In the genomic region with DNA sequence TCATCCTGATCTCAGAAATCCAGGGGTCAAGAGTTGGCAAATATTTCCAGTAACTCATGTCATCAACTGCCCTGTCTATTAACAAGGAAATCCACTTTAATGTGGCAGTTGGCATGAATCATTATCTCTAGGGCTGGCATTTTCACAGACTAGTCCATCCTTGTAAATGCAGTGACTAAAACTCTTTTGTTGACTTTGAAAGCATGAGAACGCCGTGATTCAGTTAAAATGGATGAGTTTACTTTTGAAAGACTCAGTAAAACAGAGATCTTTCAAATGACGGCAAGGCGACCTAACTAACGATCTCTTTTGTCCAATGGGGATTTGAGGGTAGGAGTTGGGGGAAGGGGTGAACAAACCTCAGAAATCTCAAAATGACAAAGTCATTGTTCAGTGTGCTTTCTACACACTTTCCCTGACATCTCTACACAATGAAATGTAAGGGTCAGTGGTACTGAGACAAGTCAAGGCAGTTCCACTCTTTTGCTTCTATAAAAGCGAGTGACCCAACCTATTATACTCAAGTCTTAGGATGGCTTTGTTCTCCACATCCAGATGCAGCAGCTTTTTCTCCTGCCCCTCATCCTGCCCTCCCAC, we compare ENCODE assay signal across 10 cellular contexts.
DNase-seq lines count a peak whose midpoint lies in the region; ATAC-seq and TF ChIP-seq lines count a peak whose summit lies in the region.
"Had no signal": no experiment of that assay in that cellular context is flagged by ENCODE, and none has a peak within 500 bp of the region (broad histone marks: within the 10 kb centered on the region; RNA-seq: fewer than 3 reads in every experiment).

No MANE protein-coding gene starts in this region.

- in situ Hi-C loops in astrocyte of the spinal cord (cut with HindIII; ENCODE audit: low sequenced_read_pairs) = no loop called here
- in situ Hi-C loops in GM13977 (cut with MboI; ENCODE audit: low pct_unique_long_range_greater_than_20kb, low sequenced_read_pairs, unreplicated experiment) = no loop called here
- in situ Hi-C loops in gastrocnemius medialis (cut with MboI; ENCODE audit: low sequenced_read_pairs in 4 of 4) = no loop called here

- ATAC-seq in gastrocnemius medialis (no peak), GM18517 (IDR thresholded peaks at IDR 0.05; ENCODE audit: unreplicated experiment) (no peak)
- ATAC-seq: K562 had no signal

- H3K18ac ChIP-seq in mesenchymal stem cell (ENCODE audit: low read depth in 1 of 2, low read length in 2 of 2) = no peak overlapping the region

- no peak overlapping the region for H2AFZ ChIP-seq in mesenchymal stem cell (ENCODE audit: low read depth, low read length)

- H3K9me3 ChIP-seq in HUES64 (ENCODE audit: insufficient read depth, low read depth, low read length) (peaks cover 19% of the 10 kb centered on the region; the same call in 1 of the 2 replicates), mesenchymal stem cell (ENCODE audit: control insufficient read depth, low read length) (peaks cover 9% of the 10 kb centered on the region), gastrocnemius medialis (no peaks in the 10 kb centered on the region)

- H3K4me3 ChIP-seq in HUES64 (ENCODE audit: low read length) (no peak overlapping the region), astrocyte of the spinal cord (ENCODE audit: low read depth, low read length) (no peak overlapping the region), mesenchymal stem cell (ENCODE audit: insufficient read depth in 1 of 2, low read depth in 1 of 2, low read length in 2 of 2) (no peak overlapping the region), gastrocnemius medialis (no peak overlapping the region)
- H3K4me3 ChIP-seq: K562 had no signal

- no peaks in the 10 kb centered on the region; the same call in 1 of the 2 replicates for H3K36me3 ChIP-seq in HUES64 (ENCODE audit: insufficient read depth, low read length)
- peaks cover 16 to 20% of the 10 kb centered on the region in 2 experiments for H3K36me3 ChIP-seq in mesenchymal stem cell (ENCODE audit: control insufficient read depth in 1 of 2, insufficient read depth in 2 of 2, low read depth in 1 of 2, low read length in 2 of 2)
- no peaks in the 10 kb centered on the region for H3K36me3 ChIP-seq in gastrocnemius medialis

- H3K79me1 ChIP-seq in mesenchymal stem cell (replicated peaks; ENCODE audit: low read length, poor library complexity, severe bottlenecking) = peaks cover 15% of the 10 kb centered on the region

- DNase-seq in EH (ENCODE audit: low read depth) = peak; percentile 95
- DNase-seq in astrocyte of the spinal cord (ENCODE audit: low read depth, low spot score) = peak; percentile 84
- peak; percentile 72 for DNase-seq in mesenchymal stem cell
- DNase-seq in GM13977 (ENCODE audit: low spot score) = no peak
- no peak for DNase-seq in NAMALWA (ENCODE audit: low spot score)
- no peak for DNase-seq in gastrocnemius medialis
- DNase-seq: NCI-H2171 had no signal

- H3K4ac ChIP-seq in mesenchymal stem cell (ENCODE audit: low read depth in 1 of 2, low read length in 2 of 2) = no peak overlapping the region

- no peak overlapping the region for H2BK5ac ChIP-seq in mesenchymal stem cell (ENCODE audit: low read depth, low read length, poor library complexity, severe bottlenecking)

- no peak overlapping the region for H3K4me2 ChIP-seq in mesenchymal stem cell (ENCODE audit: low read length, poor library complexity, severe bottlenecking)

- H3K9ac ChIP-seq in HUES64 (ENCODE audit: low read depth, low read length) = no peak overlapping the region
- no peak overlapping the region for H3K9ac ChIP-seq in mesenchymal stem cell (ENCODE audit: low read length)

- no peak for TF ChIP-seq POLR2A in gastrocnemius medialis (IDR thresholded peaks at IDR 0.05)

- intact Hi-C loops in gastrocnemius medialis (cut with DNase I; ENCODE audit: low total_unique reads) = no loop called here

- H4K8ac ChIP-seq in mesenchymal stem cell (ENCODE audit: low read length) = no peak overlapping the region

- H2AK5ac ChIP-seq in mesenchymal stem cell (ENCODE audit: low read length, severe bottlenecking) = no peak overlapping the region

- H3K27me3 ChIP-seq in HUES64 (ENCODE audit: insufficient read depth, low read length) (no peaks in the 10 kb centered on the region), mesenchymal stem cell (ENCODE audit: control insufficient read depth in 1 of 2, insufficient read depth in 1 of 2, low read length in 2 of 2) (no peaks in the 10 kb centered on the region), gastrocnemius medialis (no peaks in the 10 kb centered on the region)

- H2BK15ac ChIP-seq in mesenchymal stem cell (ENCODE audit: low read depth, poor library complexity, severe bottlenecking) = no peak overlapping the region

- H3K27ac ChIP-seq in HUES64 (ENCODE audit: low read depth, low read length) (peak overlapping the region; percentile 33; the same call in 1 of the 2 replicates), mesenchymal stem cell (ENCODE audit: low read length, poor library complexity, severe bottlenecking) (peak overlapping the region; percentile 74), gastrocnemius medialis (no peak overlapping the region)

- H3K4me1 ChIP-seq in HUES64 (ENCODE audit: insufficient read depth, low read length) (peaks cover 16% of the 10 kb centered on the region), mesenchymal stem cell (ENCODE audit: control insufficient read depth, insufficient read depth, low read depth, low read length) (peaks cover 5% of the 10 kb centered on the region), gastrocnemius medialis (no peaks in the 10 kb centered on the region)

- H2BK12ac ChIP-seq in mesenchymal stem cell (ENCODE audit: low read length in 2 of 2) = no peak overlapping the region

- WGBS in HUES64 = 91% methylated on average over 6 of the region's 6 CpGs
- 66% methylated on average over 5 of the region's 6 CpGs for WGBS in mesenchymal stem cell

- no peak overlapping the region for H2BK120ac ChIP-seq in mesenchymal stem cell (ENCODE audit: low read depth, low read length)

- H3K23ac ChIP-seq in mesenchymal stem cell (ENCODE audit: low read length in 2 of 2) = no peak overlapping the region

- H3K14ac ChIP-seq in mesenchymal stem cell (ENCODE audit: low read length in 2 of 2) = no peak overlapping the region

- H4K91ac ChIP-seq in mesenchymal stem cell (ENCODE audit: low read length) = no peak overlapping the region

- TF ChIP-seq CTCF in astrocyte of the spinal cord (IDR thresholded peaks at IDR 0.05; ENCODE audit: low read depth, low read length) (no peak), GM13977 (IDR thresholded peaks at IDR 0.05; ENCODE audit: extremely low read depth, insufficient read depth, missing control alignments) (no peak), gastrocnemius medialis (IDR thresholded peaks at IDR 0.05 in 4 of 5, conservative IDR thresholded peaks at IDR 0.05 in 1 of 5) (no peak)

Comparison
In these comparisons a context has a peak if more than half of its experiments do, and no peak if none do; other contexts are left out.
1. DNase-seq: peak in EH (single experiment), astrocyte of the spinal cord (single experiment) and mesenchymal stem cell (single experiment); none in GM13977 (single experiment), NAMALWA (single experiment) and gastrocnemius medialis (0 of 2).
2. H3K27ac ChIP-seq: peak in HUES64 (single experiment) and mesenchymal stem cell (single experiment); none in gastrocnemius medialis (0 of 4).